Comparison of ENCODE assay signal across 18 cellular contexts in the genomic region with DNA sequence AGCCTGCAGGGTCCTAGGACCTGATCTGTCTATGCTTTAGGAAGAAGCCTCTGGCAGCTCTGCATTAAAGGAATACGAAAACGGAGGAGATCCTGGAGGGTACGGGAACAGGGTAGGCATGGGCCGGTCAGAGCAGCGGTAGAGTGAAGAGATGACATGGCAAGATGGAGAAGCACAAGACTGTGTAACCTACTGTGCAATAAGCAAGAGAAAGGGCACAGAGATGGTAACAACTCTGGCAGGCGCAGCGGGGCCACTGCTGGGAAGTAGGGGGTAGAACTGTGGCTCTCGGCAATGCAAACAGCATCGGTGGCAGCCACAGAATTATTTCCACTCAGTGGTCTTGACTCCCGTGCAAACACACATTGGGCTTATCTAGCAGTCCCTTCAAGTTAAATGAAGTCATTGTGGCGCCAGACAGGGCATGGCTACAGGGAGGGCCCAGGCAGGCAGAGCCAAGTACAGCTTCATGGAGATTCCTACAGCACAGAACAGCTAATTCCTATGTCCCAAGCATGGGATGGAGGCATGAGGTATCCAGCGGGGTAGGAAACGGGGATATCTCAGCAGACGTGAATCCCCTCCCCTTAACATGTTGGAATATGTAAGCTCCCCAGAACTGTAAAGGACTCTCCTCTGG. TPM values are rescaled to one million over a fixed set of nuclear protein-coding genes. Genes with fewer than 3 reads are reported as not detected.
"Had no signal": no experiment of that assay in that cellular context is flagged by ENCODE, and none has a peak within 500 bp of the region (broad histone marks: within the 10 kb centered on the region; RNA-seq: fewer than 3 reads in every experiment).

No MANE protein-coding gene starts in this region.

- H3K4me3 Mint-ChIP-seq: activated CD4-positive, alpha-beta memory T cell treated with anti-CD3 and anti-CD28 coated beads for 36 hours; activated CD8-positive, alpha-beta memory T cell treated with anti-CD3 and anti-CD28 coated beads, Interleukin-2, amount 10 ng/mL, durations not matched to agents 7 days and 5 days; activated naive CD8-positive, alpha-beta T cell had no signal

- H3K27me3 Mint-ChIP-seq: activated CD4-positive, alpha-beta memory T cell treated with anti-CD3 and anti-CD28 coated beads for 36 hours; activated CD8-positive, alpha-beta memory T cell treated with anti-CD3 and anti-CD28 coated beads, Interleukin-2, amount 10 ng/mL, durations not matched to agents 7 days and 5 days; activated naive CD8-positive, alpha-beta T cell had no signal

- H3K27ac Mint-ChIP-seq: activated CD4-positive, alpha-beta memory T cell treated with anti-CD3 and anti-CD28 coated beads for 36 hours; activated CD8-positive, alpha-beta memory T cell treated with anti-CD3 and anti-CD28 coated beads, Interleukin-2, amount 10 ng/mL, durations not matched to agents 7 days and 5 days; activated naive CD8-positive, alpha-beta T cell had no signal

- H3K9me3 ChIP-seq: body of pancreas, esophagus muscularis mucosa, thoracic aorta, upper lobe of right lung had no signal

- DNase-seq: activated CD4-positive, alpha-beta memory T cell treated with anti-CD3 and anti-CD28 coated beads for 36 hours; activated CD4-positive, alpha-beta T cell treated with anti-CD3 and anti-CD28 coated beads for 1 hour; activated CD8-positive, alpha-beta memory T cell treated with anti-CD3 and anti-CD28 coated beads, Interleukin-2, amount 10 ng/mL, durations not matched to agents 7 days and 5 days; activated T-cell treated with anti-CD3 and anti-CD28 coated beads, Interleukin-2, amount 50 U/mL, for 1 hour; amygdala; body of pancreas; caudate nucleus; islet precursor cell; spleen; T-helper 1 cell; upper lobe of right lung had no signal

- ATAC-seq: activated CD8-positive, alpha-beta memory T cell treated with anti-CD3 and anti-CD28 coated beads, Interleukin-2, amount 10 ng/mL, durations not matched to agents 7 days and 5 days; body of pancreas; sciatic nerve; upper lobe of right lung had no signal

RNA-seq across cellular contexts. Expression of a gene that starts 32.3 kb away (rescaled TPM):
- total RNA-seq: activated CD4-positive, alpha-beta memory T cell treated with anti-CD3 and anti-CD28 coated beads for 36 hours; activated CD8-positive, alpha-beta memory T cell treated with anti-CD3 and anti-CD28 coated beads, Interleukin-2, amount 10 ng/mL, durations not matched to agents 7 days and 5 days; esophagus muscularis mucosa; hepatocyte; osteocyte; sciatic nerve; spleen; thoracic aorta; upper lobe of right lung had no signal
- polyA plus RNA-seq: neural cell had no signal
